ENCODE assay signal across 1 cellular context in genomic region chr7:92635538-92635937, GRCh38.
TF ChIP-seq lines count a peak whose summit lies in the region.

No MANE protein-coding gene starts in this region.

TF ChIP-seq in A549, 52 proteins besides CTCF, POLR2A, EP300 and RAD21 (continued from another document):
- no peak for TF ChIP-seq BHLHE40 (IDR thresholded peaks at IDR 0.05; ENCODE audit: low read depth, low read length)
- TF ChIP-seq KDM1A (IDR thresholded peaks at IDR 0.05; ENCODE audit: low read depth), result no peak
